25 cellular contexts compared by ENCODE assay signal in genomic region chr14:100470523-100470897, GRCh38.
DNase-seq lines count a peak whose midpoint lies in the region; ATAC-seq and TF ChIP-seq lines count a peak whose summit lies in the region.
"Had no signal": no experiment of that assay in that cellular context is flagged by ENCODE, and none has a peak within 500 bp of the region (broad histone marks: within the 10 kb centered on the region; RNA-seq: fewer than 3 reads in every experiment).

No MANE protein-coding gene starts in this region.

- H3K4me1 Mint-ChIP-seq in WTC11, result peaks cover 14% of the 10 kb centered on the region
- H3K4me1 Mint-ChIP-seq in MCF 10A (ENCODE audit: insufficient read depth, unreplicated experiment), result no peaks in the 10 kb centered on the region
- H3K4me1 Mint-ChIP-seq: IgD-negative memory B cell had no signal

- H3F3A ChIP-seq in Loucy (ENCODE audit: low read depth), result no peaks in the 10 kb centered on the region

- H3K27ac Mint-ChIP-seq in WTC11, result no peak overlapping the region
- no peak overlapping the region for H3K27ac Mint-ChIP-seq in MCF 10A (ENCODE audit: low read depth, unreplicated experiment)
- H3K27ac Mint-ChIP-seq: activated naive CD8-positive, alpha-beta T cell treated with anti-CD3 and anti-CD28 coated beads, Interleukin-2, amount 10 ng/mL, durations not matched to agents 7 days and 5 days; CD4-positive, alpha-beta T cell; memory B cell; neural progenitor cell; stimulated activated naive CD8-positive, alpha-beta T cell treated with anti-CD3 and anti-CD28 coated beads, Interleukin-15, Interleukin-2, amounts not matched to agents 100 ng/mL and 50 ng/mL, for 24 hours; T-cell had no signal

- H3K9me3 Mint-ChIP-seq in WTC11, result no peaks in the 10 kb centered on the region
- no peaks in the 10 kb centered on the region for H3K9me3 Mint-ChIP-seq in MCF 10A (ENCODE audit: unreplicated experiment)
- H3K9me3 Mint-ChIP-seq: activated naive CD8-positive, alpha-beta T cell treated with anti-CD3 and anti-CD28 coated beads, Interleukin-2, amount 10 ng/mL, durations not matched to agents 7 days and 5 days; CD4-positive, alpha-beta T cell; IgD-negative memory B cell; memory B cell; neural progenitor cell; stimulated activated naive CD8-positive, alpha-beta T cell treated with anti-CD3 and anti-CD28 coated beads, Interleukin-15, Interleukin-2, amounts not matched to agents 100 ng/mL and 50 ng/mL, for 24 hours; T-cell had no signal

- no peak overlapping the region for H3K4me3 ChIP-seq in right atrium auricular region
- H3K4me3 ChIP-seq in Loucy (ENCODE audit: low read length, poor library complexity, severe bottlenecking), result no peak overlapping the region
- no peak overlapping the region for H3K4me3 ChIP-seq in retinal pigment epithelial cell (ENCODE audit: low read length)
- H3K4me3 ChIP-seq: gastrocnemius medialis, neural progenitor cell, uterus had no signal

- H3K9me3 ChIP-seq in right atrium auricular region (no peaks in the 10 kb centered on the region), Loucy (ENCODE audit: insufficient read depth, low read depth, low read length) (no peaks in the 10 kb centered on the region)
- H3K9me3 ChIP-seq: gastrocnemius medialis, uterus had no signal

- H3K4me1 ChIP-seq in right atrium auricular region (no peaks in the 10 kb centered on the region), Loucy (ENCODE audit: insufficient read depth, low read length, poor library complexity, severe bottlenecking) (no peaks in the 10 kb centered on the region)
- H3K4me1 ChIP-seq: uterus had no signal

- H3K36me3 Mint-ChIP-seq in WTC11, result no peaks in the 10 kb centered on the region
- H3K36me3 Mint-ChIP-seq in MCF 10A (ENCODE audit: insufficient read depth, unreplicated experiment), result no peaks in the 10 kb centered on the region
- H3K36me3 Mint-ChIP-seq: activated naive CD8-positive, alpha-beta T cell treated with anti-CD3 and anti-CD28 coated beads, Interleukin-2, amount 10 ng/mL, durations not matched to agents 7 days and 5 days had no signal

- intact Hi-C loops in left ventricle myocardium superior (cut with micrococcal nuclease), result no loop called here
- intact Hi-C loops in MCF 10A (cut with micrococcal nuclease), result no loop called here

- DNase-seq in right atrium auricular region (ENCODE audit: low spot score) (peak; percentile 11), left ventricle myocardium superior (no peak), WTC11 (ENCODE audit: low spot score) (no peak), retinal pigment epithelial cell (ENCODE audit: low read depth) (no peak), dermis blood vessel endothelial cell (no peak), MCF 10A (ENCODE audit: unreplicated experiment) (no peak)
- DNase-seq: activated CD4-positive, CD25-positive, alpha-beta regulatory T cell treated with anti-CD3 and anti-CD28 coated beads, Interleukin-2, amount 50 U/mL, for 72 hours; activated CD8-positive, alpha-beta memory T cell treated with anti-CD3 and anti-CD28 coated beads for 24 hours; activated effector memory CD4-positive, alpha-beta T cell treated with anti-CD3 and anti-CD28 coated beads, Interleukin-2, amount 50 U/mL, for 16 hours; activated naive CD8-positive, alpha-beta T cell treated with anti-CD3 and anti-CD28 coated beads, Interleukin-2, amount 10 ng/mL, durations not matched to agents 7 days and 5 days; activated T-cell treated with anti-CD3 and anti-CD28 coated beads, Interleukin-2, amount 50 U/mL, for 1 hour; caudate nucleus; CD4-positive, alpha-beta T cell; gastrocnemius medialis; hippocampal formation; NCI-H2107; NCI-H510A; T-cell; uterus had no signal

- no peaks in the 10 kb centered on the region for H3K9me2 ChIP-seq in Loucy (replicated peaks; ENCODE audit: low read depth, low read length)

- H3K79me2 ChIP-seq in Loucy (ENCODE audit: insufficient read depth, low read length), result no peaks in the 10 kb centered on the region

- no peaks in the 10 kb centered on the region for H3K27me3 Mint-ChIP-seq in WTC11 (ENCODE audit: low read depth)
- no peaks in the 10 kb centered on the region for H3K27me3 Mint-ChIP-seq in MCF 10A (ENCODE audit: insufficient read depth, unreplicated experiment)
- H3K27me3 Mint-ChIP-seq: activated naive CD8-positive, alpha-beta T cell treated with anti-CD3 and anti-CD28 coated beads, Interleukin-2, amount 10 ng/mL, durations not matched to agents 7 days and 5 days; CD4-positive, alpha-beta T cell; memory B cell; stimulated activated naive CD8-positive, alpha-beta T cell treated with anti-CD3 and anti-CD28 coated beads, Interleukin-15, Interleukin-2, amounts not matched to agents 100 ng/mL and 50 ng/mL, for 24 hours; T-cell had no signal

- ATAC-seq in left ventricle myocardium superior, result no peak
- 0 out of 2 replicates have a peak, but pooled peaks have one; percentile 11 for ATAC-seq in WTC11
- no peak for ATAC-seq in esophagus mucosa
- ATAC-seq: gastrocnemius medialis, T-cell had no signal

- H3K4me3 Mint-ChIP-seq in WTC11, result no peak overlapping the region
- no peak overlapping the region for H3K4me3 Mint-ChIP-seq in MCF 10A (ENCODE audit: unreplicated experiment)
- H3K4me3 Mint-ChIP-seq: activated naive CD8-positive, alpha-beta T cell treated with anti-CD3 and anti-CD28 coated beads, Interleukin-2, amount 10 ng/mL, durations not matched to agents 7 days and 5 days; CD4-positive, alpha-beta T cell; IgD-negative memory B cell; memory B cell; neural progenitor cell; stimulated activated naive CD8-positive, alpha-beta T cell treated with anti-CD3 and anti-CD28 coated beads, Interleukin-15, Interleukin-2, amounts not matched to agents 100 ng/mL and 50 ng/mL, for 24 hours; T-cell had no signal

- peaks cover 6% of the 10 kb centered on the region for H3K36me3 ChIP-seq in right atrium auricular region
- no peaks in the 10 kb centered on the region for H3K36me3 ChIP-seq in Loucy (ENCODE audit: insufficient read depth, low read length)
- H3K36me3 ChIP-seq: gastrocnemius medialis, neural progenitor cell, uterus had no signal

- TF ChIP-seq CTCF in right atrium auricular region (IDR thresholded peaks at IDR 0.05), result no peak
- TF ChIP-seq CTCF in Loucy (conservative IDR thresholded peaks at IDR 0.05; ENCODE audit: low read length), result peak; percentile 25; the same call in 1 of the 2 replicates
- TF ChIP-seq CTCF in WTC11 (IDR thresholded peaks at IDR 0.05), result no peak
- peak; percentile 2 for TF ChIP-seq CTCF in retinal pigment epithelial cell (conservative IDR thresholded peaks at IDR 0.05; ENCODE audit: low read depth, low read length)
- no peak for TF ChIP-seq CTCF in MCF 10A (IDR thresholded peaks at IDR 0.05; ENCODE audit: unreplicated experiment)

- no peaks in the 10 kb centered on the region for H4K20me1 ChIP-seq in Loucy (ENCODE audit: insufficient read depth, low read length, poor library complexity, severe bottlenecking)

- no peak overlapping the region for H3K4me2 ChIP-seq in Loucy (ENCODE audit: low read depth, low read length, poor library complexity, severe bottlenecking)
- H3K4me2 ChIP-seq: neural progenitor cell had no signal

- no TSS peak for BruUV-seq in MCF 10A (replicated peaks; lab: Mats Ljungman, UMichigan)

- H3K9ac ChIP-seq in Loucy (ENCODE audit: low read depth, low read length, poor library complexity, severe bottlenecking), result no peak overlapping the region
- H3K9ac ChIP-seq: neural progenitor cell had no signal

- H3K27me3 ChIP-seq in right atrium auricular region, result no peaks in the 10 kb centered on the region
- no peaks in the 10 kb centered on the region for H3K27me3 ChIP-seq in Loucy (ENCODE audit: insufficient read depth, low read length, poor library complexity, severe bottlenecking)
- H3K27me3 ChIP-seq: gastrocnemius medialis, uterus had no signal

- CTCF ChIA-PET in WTC11 (lab: Charles Lee) (interaction anchor here (1.0 to 1.7 kb wide), 2 partner anchors 85 to 175 kb away, joined by 3 to 8 read pairs; no protein-coding TSS in a partner anchor), MCF 10A (lab: Yijun Ruan, JAX) (interaction anchor here (0.6 kb wide), 1 partner anchor 652 kb away, joined by 3 read pairs; no protein-coding TSS in a partner anchor)

- no peak overlapping the region for H2AFZ ChIP-seq in Loucy (ENCODE audit: low read length)
- H2AFZ ChIP-seq: neural progenitor cell had no signal

- POLR2A ChIA-PET in WTC11 (lab: Charles Lee), result no interaction called here
- POLR2A ChIA-PET in MCF 10A (lab: Yijun Ruan, JAX), result no interaction called here

- no peak overlapping the region for H3K27ac ChIP-seq in right atrium auricular region
- H3K27ac ChIP-seq: neural progenitor cell, uterus had no signal

TF ChIP-seq in WTC11, 78 proteins besides CTCF, POLR2A, EP300 and RAD21 (continues in another document):
- no peak for TF ChIP-seq NR3C1 (CRISPR knock-in tag; conservative IDR thresholded peaks at IDR 0.05; ENCODE audit: low read depth)
- no peak for TF ChIP-seq TEAD1 (CRISPR knock-in tag; IDR thresholded peaks at IDR 0.05)
- no peak for TF ChIP-seq ZNF532 (CRISPR knock-in tag; IDR thresholded peaks at IDR 0.05; ENCODE audit: borderline replicate concordance)
- TF ChIP-seq ZNF138 (CRISPR knock-in tag; conservative IDR thresholded peaks at IDR 0.05), result no peak
- no peak for TF ChIP-seq NFYB (CRISPR knock-in tag; conservative IDR thresholded peaks at IDR 0.05; ENCODE audit: low read depth)

Comparison
In these comparisons a context has a peak if more than half of its experiments do, and no peak if none do; other contexts are left out.
1. CTCF ChIP-seq: peak in Loucy (single experiment) and retinal pigment epithelial cell (single experiment); none in right atrium auricular region (0 of 2), WTC11 (single experiment) and MCF 10A (single experiment).